Comparison of ENCODE assay signal across 31 cellular contexts in the genomic region with DNA sequence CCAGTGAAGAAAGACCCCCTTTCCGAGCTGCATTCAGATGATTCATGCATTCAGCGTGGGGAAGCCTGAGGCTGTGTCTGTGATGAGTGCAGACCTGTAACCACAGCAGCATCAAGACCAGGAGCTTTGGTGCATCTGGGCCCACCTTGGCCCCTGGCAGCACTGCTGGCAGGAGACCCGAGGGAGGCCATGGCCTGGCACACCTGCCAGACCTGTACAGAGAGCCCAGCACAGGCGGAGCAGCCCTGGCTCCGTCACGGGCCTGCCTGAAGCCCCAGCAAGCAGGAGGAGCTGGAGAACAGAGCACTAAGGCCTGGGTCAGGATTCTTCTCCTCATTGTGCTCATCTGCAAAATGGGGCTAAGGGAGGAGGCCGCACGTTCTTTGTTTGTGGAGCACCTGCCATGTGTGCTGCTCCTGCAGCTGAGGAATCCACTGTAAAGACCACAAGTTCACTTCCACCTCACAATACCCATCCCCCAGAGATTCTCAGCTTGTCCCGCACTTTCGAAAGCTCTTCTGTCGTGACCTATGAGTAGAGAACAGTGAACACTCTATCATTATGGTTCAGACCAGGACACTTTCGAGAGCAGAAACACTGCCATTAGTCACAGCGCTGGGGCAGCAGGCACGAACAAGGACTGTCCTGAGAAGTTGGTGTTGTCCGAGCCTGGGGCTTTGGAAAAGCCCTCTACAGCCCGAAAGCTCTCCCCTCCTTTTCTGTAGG.
"Had no signal": no experiment of that assay in that cellular context is flagged by ENCODE, and none has a peak within 500 bp of the region (broad histone marks: within the 10 kb centered on the region; RNA-seq: fewer than 3 reads in every experiment).

No MANE protein-coding gene starts in this region.

- H3K4me3 ChIP-seq: ascending aorta, breast epithelium, cardiac muscle cell, colonic mucosa, esophagus squamous epithelium, gastroesophageal sphincter had no signal

- FAIRE-seq: endometrium, endothelial cell of umbilical vein had no signal

- ATAC-seq: activated CD4-positive, alpha-beta T cell treated with anti-CD3 and anti-CD28 coated beads for 36 hours; activated naive CD4-positive, alpha-beta T cell treated with anti-CD3 and anti-CD28 coated beads, Interleukin-2, amount 50 U/mL, for 72 hours; activated T-cell treated with anti-CD3 and anti-CD28 coated beads, Interleukin-2, amount 50 U/mL, for 72 hours; gastroesophageal sphincter; T-helper 17 cell had no signal

- H3K36me3 ChIP-seq: ascending aorta, breast epithelium, cardiac muscle cell, colonic mucosa, esophagus squamous epithelium, gastroesophageal sphincter had no signal

- H3K4me1 ChIP-seq: ascending aorta, breast epithelium, colonic mucosa, esophagus squamous epithelium, gastroesophageal sphincter had no signal

- H3K27ac ChIP-seq: ascending aorta, breast epithelium, cardiac muscle cell, colonic mucosa, epithelial cell of prostate, esophagus squamous epithelium, gastroesophageal sphincter had no signal

- DNase-seq: activated CD4-positive, alpha-beta memory T cell treated with anti-CD3 and anti-CD28 coated beads, Interleukin-2, amount 10 ng/mL, durations not matched to agents 7 days and 5 days; activated CD4-positive, alpha-beta T cell treated with anti-CD3 and anti-CD28 coated beads for 36 hours; activated CD4-positive, alpha-beta T cell treated with anti-CD3 and anti-CD28 coated beads, Interleukin-2, amount 10 ng/mL, durations not matched to agents 24 days and 14 days; activated CD4-positive, alpha-beta T cell treated with anti-CD3 and anti-CD28 coated beads, Interleukin-2, amount 50 U/mL, for 4 hours; activated CD4-positive, CD25-positive, alpha-beta regulatory T cell; activated CD4-positive, CD25-positive, alpha-beta regulatory T cell treated with anti-CD3 and anti-CD28 coated beads, Interleukin-2, amount 50 U/mL, for 72 hours; activated CD8-positive, alpha-beta memory T cell treated with anti-CD3 and anti-CD28 coated beads, Interleukin-2, amount 50 U/mL, for 48 hours; activated gamma-delta T cell; activated naive CD4-positive, alpha-beta T cell; activated naive CD4-positive, alpha-beta T cell treated with anti-CD3 and anti-CD28 coated beads, Interleukin-2, amount 10 ng/mL, durations not matched to agents 7 days and 5 days; activated naive CD8-positive, alpha-beta T cell treated with anti-CD3 and anti-CD28 coated beads, Interleukin-2, amount 10 ng/mL, durations not matched to agents 7 days and 5 days; activated T-cell treated with anti-CD3 and anti-CD28 coated beads for 4 hours; activated T-cell treated with anti-CD3 and anti-CD28 coated beads, Interleukin-2, amount 50 U/mL, for 24 hours; activated T-cell treated with anti-CD3 and anti-CD28 coated beads, Interleukin-2, amount 50 U/mL, for 72 hours; central memory CD4-positive, alpha-beta T cell; cerebellar nuclear complex; colonic mucosa; effector CD8-positive, alpha-beta T cell; esophagus squamous epithelium; foreskin melanocyte; T-helper 1 cell; T-helper 17 cell; T1000 had no signal

- H3K27me3 ChIP-seq: ascending aorta, breast epithelium, cardiac muscle cell, colonic mucosa, esophagus squamous epithelium had no signal

- H3K9me3 ChIP-seq: ascending aorta, breast epithelium, colonic mucosa, esophagus squamous epithelium, gastroesophageal sphincter had no signal
